ENCODE assay signal across 9 cellular contexts in the genomic region with DNA sequence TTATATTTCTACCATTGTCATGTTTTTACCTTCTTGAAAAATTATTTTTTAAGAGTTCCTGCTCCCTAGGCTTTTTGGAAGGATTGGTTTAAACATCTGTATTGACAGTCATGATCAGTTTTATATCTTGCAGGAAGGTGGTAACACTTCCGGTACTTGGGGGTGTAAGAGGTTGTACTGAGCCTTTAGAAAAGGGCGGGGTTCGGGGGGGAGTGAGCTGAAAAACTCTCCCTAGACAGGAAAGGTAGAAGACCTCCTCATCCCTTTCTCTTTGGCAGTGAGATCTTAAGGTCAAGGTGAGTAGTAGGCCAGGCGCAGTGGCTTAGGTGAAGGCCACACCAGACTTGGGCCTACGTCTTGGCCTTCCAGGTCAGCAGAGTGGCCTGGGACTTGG. TPM values are rescaled to one million over a fixed set of nuclear protein-coding genes. Genes with fewer than 3 reads are reported as not detected.
DNase-seq lines count a peak whose midpoint lies in the region; ATAC-seq and TF ChIP-seq lines count a peak whose summit lies in the region.
"Had no signal": no experiment of that assay in that cellular context is flagged by ENCODE, and none has a peak within 500 bp of the region (broad histone marks: within the 10 kb centered on the region; RNA-seq: fewer than 3 reads in every experiment).

No MANE protein-coding gene starts in this region.

- peak overlapping the region in 1 of 2 donors; percentile 61 for H3K4me3 Mint-ChIP-seq in CD14-positive monocyte

- H3K9me3 ChIP-seq in lower lobe of right lung (no peaks in the 10 kb centered on the region), stomach (no peaks in the 10 kb centered on the region)

- ATAC-seq in lower lobe of right lung (peak; percentile 66), GM21619 (IDR thresholded peaks at IDR 0.05; ENCODE audit: unreplicated experiment) (no peak)

- peak overlapping the region; percentile 67 for H3K4me3 ChIP-seq in lower lobe of right lung
- peak overlapping the region; percentile 56 to 72 (median 68) for H3K4me3 ChIP-seq in stomach

- H3K27ac ChIP-seq in caudate nucleus (ENCODE audit: low read depth, low read length) (peak overlapping the region; percentile 80), lower lobe of right lung (peak overlapping the region; percentile 82), stomach (peak overlapping the region; percentile 77 to 92 (median 88))

- H3K9me3 Mint-ChIP-seq in CD14-positive monocyte, result peaks cover 0 to 9% (median 1%) of the 10 kb centered on the region in 7 donors

- in situ Hi-C loops in KBM-7 (cut with MboI; ENCODE audit: low pct_unique_long_range_greater_than_20kb, low sequenced_read_pairs), result no loop called here

- H3K4me1 Mint-ChIP-seq in CD14-positive monocyte, result peaks cover 10% of the 10 kb centered on the region

- TF ChIP-seq CTCF in lower lobe of right lung (IDR thresholded peaks at IDR 0.05) (no peak), stomach (IDR thresholded peaks at IDR 0.05) (no peak), GM20000 (IDR thresholded peaks at IDR 0.05; ENCODE audit: extremely low read depth, missing control alignments) (no peak), CD14-positive monocyte (IDR thresholded peaks at IDR 0.05) (no peak)

- H3K27ac Mint-ChIP-seq in CD14-positive monocyte, result no peak overlapping the region

- peaks cover 29 to 45% (median 44%) of the 10 kb centered on the region in 3 donors for H3K27me3 Mint-ChIP-seq in CD14-positive monocyte (ENCODE audit: low read depth in 3 of 3)

- H3K27me3 ChIP-seq in lower lobe of right lung (ENCODE audit: low read depth) (peaks cover 7% of the 10 kb centered on the region), stomach (peaks cover 0 to 17% (median 0%) of the 10 kb centered on the region in 3 donors)

- DNase-seq in KBM-7, result peak; percentile 1
- DNase-seq in caudate nucleus (lab: John Stamatoyannopoulos, UW), result peak in 3 of 61 donors; percentile 32 to 67 (median 54)
- DNase-seq in lower lobe of right lung, result no peak
- DNase-seq in stomach, result no peak
- no peak for DNase-seq in HK-2 (ENCODE audit: unreplicated experiment)
- DNase-seq in GM20000 (ENCODE audit: low spot score), result no peak
- no peak for DNase-seq in CD14-positive monocyte (ENCODE audit: low spot score)
- DNase-seq: KG1 had no signal

- no peak for TF ChIP-seq EP300 in stomach (IDR thresholded peaks at IDR 0.05)

- H3K4me1 ChIP-seq in lower lobe of right lung, result peaks cover 5% of the 10 kb centered on the region
- H3K4me1 ChIP-seq in stomach, result peaks cover 1 to 31% (median 14%) of the 10 kb centered on the region in 4 donors

- no peak for TF ChIP-seq POLR2A in stomach (IDR thresholded peaks at IDR 0.05)

- no peaks in the 10 kb centered on the region for H3K36me3 Mint-ChIP-seq in CD14-positive monocyte

- no peaks in the 10 kb centered on the region for H3K36me3 ChIP-seq in lower lobe of right lung
- H3K36me3 ChIP-seq in stomach, result no peaks in the 10 kb centered on the region

- WGBS in stomach, 5 donors, result 74 to 87% (median 83%) methylated on average over 5 of the region's 5 CpGs

- intact Hi-C loops in lower lobe of right lung (cut with DNase I), result no loop called here
- intact Hi-C loops in stomach (cut with DNase I; ENCODE audit: low total_unique reads), result no loop called here
- intact Hi-C loops in CD14-positive monocyte (cut with micrococcal nuclease), result no loop called here

RNA-seq across cellular contexts. Expression of a gene that starts 0.4 kb away (rescaled TPM):
- total RNA-seq in lower lobe of right lung (28.9 TPM), stomach (10 to 100 TPM; 10.7 to 37.1 (median 16.9) TPM)
- polyA plus RNA-seq in stomach (1 to 10 TPM; 1.4 to 1.8 (median 1.8) TPM), CD14-positive monocyte (not detected)
